1 cellular context compared by ENCODE assay signal in the genomic region with DNA sequence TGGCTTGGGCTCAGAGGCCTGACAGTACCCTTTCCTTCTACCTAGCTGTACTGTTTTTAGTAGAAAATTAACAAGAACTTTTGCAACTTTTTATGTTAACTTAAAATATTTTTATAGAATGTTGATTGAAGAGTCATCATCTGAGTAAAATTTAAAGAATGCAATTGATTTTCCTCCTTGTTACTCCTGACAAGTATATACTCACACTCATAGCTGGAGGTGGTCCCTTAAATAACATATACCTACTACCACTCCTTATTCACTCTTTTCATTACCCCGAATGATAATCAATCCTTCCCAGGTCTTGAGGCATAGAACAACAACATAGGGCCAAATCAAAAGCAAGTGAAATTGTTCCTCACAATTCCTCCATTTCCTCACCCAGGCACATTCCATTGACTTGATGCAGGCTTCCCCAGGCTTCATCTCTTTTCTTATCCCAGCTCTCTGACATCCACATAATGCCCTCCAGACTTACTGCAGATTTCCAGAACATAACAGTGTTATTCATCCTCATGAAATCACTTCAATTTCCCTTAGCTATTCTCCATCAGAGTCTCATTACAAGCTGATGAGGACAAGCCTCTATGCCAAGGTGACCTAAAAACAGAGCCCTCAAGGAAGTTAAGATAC.
TF ChIP-seq lines count a peak whose summit lies in the region.

No MANE protein-coding gene starts in this region.

TF ChIP-seq in GM23338, 12 proteins besides CTCF, POLR2A, EP300 and RAD21 (continued from another document):
- TF ChIP-seq, protein P1, sequence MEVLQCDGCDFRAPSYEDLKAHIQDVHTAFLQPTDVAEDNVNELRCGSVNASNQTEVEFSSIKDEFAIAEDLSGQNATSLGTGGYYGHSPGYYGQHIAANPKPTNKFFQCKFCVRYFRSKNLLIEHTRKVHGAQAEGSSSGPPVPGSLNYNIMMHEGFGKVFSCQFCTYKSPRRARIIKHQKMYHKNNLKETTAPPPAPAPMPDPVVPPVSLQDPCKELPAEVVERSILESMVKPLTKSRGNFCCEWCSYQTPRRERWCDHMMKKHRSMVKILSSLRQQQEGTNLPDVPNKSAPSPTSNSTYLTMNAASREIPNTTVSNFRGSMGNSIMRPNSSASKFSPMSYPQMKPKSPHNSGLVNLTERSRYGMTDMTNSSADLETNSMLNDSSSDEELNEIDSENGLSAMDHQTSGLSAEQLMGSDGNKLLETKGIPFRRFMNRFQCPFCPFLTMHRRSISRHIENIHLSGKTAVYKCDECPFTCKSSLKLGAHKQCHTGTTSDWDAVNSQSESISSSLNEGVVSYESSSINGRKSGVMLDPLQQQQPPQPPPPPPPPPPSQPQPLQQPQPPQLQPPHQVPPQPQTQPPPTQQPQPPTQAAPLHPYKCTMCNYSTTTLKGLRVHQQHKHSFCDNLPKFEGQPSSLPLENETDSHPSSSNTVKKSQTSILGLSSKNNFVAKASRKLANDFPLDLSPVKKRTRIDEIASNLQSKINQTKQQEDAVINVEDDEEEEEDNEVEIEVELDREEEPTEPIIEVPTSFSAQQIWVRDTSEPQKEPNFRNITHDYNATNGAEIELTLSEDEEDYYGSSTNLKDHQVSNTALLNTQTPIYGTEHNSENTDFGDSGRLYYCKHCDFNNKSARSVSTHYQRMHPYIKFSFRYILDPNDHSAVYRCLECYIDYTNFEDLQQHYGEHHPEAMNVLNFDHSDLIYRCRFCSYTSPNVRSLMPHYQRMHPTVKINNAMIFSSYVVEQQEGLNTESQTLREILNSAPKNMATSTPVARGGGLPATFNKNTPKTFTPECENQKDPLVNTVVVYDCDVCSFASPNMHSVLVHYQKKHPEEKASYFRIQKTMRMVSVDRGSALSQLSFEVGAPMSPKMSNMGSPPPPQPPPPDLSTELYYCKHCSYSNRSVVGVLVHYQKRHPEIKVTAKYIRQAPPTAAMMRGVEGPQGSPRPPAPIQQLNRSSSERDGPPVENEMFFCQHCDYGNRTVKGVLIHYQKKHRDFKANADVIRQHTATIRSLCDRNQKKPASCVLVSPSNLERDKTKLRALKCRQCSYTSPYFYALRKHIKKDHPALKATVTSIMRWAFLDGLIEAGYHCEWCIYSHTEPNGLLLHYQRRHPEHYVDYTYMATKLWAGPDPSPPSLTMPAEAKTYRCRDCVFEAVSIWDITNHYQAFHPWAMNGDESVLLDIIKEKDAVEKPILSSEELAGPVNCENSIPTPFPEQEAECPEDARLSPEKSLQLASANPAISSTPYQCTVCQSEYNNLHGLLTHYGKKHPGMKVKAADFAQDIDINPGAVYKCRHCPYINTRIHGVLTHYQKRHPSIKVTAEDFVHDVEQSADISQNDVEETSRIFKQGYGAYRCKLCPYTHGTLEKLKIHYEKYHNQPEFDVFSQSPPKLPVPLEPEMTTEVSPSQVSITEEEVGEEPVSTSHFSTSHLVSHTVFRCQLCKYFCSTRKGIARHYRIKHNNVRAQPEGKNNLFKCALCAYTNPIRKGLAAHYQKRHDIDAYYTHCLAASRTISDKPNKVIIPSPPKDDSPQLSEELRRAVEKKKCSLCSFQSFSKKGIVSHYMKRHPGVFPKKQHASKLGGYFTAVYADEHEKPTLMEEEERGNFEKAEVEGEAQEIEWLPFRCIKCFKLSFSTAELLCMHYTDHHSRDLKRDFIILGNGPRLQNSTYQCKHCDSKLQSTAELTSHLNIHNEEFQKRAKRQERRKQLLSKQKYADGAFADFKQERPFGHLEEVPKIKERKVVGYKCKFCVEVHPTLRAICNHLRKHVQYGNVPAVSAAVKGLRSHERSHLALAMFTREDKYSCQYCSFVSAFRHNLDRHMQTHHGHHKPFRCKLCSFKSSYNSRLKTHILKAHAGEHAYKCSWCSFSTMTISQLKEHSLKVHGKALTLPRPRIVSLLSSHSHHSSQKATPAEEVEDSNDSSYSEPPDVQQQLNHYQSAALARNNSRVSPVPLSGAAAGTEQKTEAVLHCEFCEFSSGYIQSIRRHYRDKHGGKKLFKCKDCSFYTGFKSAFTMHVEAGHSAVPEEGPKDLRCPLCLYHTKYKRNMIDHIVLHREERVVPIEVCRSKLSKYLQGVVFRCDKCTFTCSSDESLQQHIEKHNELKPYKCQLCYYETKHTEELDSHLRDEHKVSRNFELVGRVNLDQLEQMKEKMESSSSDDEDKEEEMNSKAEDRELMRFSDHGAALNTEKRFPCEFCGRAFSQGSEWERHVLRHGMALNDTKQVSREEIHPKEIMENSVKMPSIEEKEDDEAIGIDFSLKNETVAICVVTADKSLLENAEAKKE (CRISPR knock-in tag; IDR thresholded peaks at IDR 0.05): no peak
- TF ChIP-seq STAT1 (IDR thresholded peaks at IDR 0.05; ENCODE audit: unreplicated experiment): no peak
- TF ChIP-seq EZH2 (IDR thresholded peaks at IDR 0.05; ENCODE audit: low read depth, unreplicated experiment): no peak
- no peak for TF ChIP-seq CREB1 (CRISPR knock-in tag; IDR thresholded peaks at IDR 0.05; ENCODE audit: low read depth)
- TF ChIP-seq, protein P2, sequence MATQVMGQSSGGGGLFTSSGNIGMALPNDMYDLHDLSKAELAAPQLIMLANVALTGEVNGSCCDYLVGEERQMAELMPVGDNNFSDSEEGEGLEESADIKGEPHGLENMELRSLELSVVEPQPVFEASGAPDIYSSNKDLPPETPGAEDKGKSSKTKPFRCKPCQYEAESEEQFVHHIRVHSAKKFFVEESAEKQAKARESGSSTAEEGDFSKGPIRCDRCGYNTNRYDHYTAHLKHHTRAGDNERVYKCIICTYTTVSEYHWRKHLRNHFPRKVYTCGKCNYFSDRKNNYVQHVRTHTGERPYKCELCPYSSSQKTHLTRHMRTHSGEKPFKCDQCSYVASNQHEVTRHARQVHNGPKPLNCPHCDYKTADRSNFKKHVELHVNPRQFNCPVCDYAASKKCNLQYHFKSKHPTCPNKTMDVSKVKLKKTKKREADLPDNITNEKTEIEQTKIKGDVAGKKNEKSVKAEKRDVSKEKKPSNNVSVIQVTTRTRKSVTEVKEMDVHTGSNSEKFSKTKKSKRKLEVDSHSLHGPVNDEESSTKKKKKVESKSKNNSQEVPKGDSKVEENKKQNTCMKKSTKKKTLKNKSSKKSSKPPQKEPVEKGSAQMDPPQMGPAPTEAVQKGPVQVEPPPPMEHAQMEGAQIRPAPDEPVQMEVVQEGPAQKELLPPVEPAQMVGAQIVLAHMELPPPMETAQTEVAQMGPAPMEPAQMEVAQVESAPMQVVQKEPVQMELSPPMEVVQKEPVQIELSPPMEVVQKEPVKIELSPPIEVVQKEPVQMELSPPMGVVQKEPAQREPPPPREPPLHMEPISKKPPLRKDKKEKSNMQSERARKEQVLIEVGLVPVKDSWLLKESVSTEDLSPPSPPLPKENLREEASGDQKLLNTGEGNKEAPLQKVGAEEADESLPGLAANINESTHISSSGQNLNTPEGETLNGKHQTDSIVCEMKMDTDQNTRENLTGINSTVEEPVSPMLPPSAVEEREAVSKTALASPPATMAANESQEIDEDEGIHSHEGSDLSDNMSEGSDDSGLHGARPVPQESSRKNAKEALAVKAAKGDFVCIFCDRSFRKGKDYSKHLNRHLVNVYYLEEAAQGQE (IDR thresholded peaks at IDR 0.05; ENCODE audit: unreplicated experiment): no peak
- no peak for TF ChIP-seq ZNF331 (CRISPR knock-in tag; IDR thresholded peaks at IDR 0.05; ENCODE audit: low read depth)
- no peak for TF ChIP-seq ZNF114 (CRISPR knock-in tag; IDR thresholded peaks at IDR 0.05)
- TF ChIP-seq, protein P3, sequence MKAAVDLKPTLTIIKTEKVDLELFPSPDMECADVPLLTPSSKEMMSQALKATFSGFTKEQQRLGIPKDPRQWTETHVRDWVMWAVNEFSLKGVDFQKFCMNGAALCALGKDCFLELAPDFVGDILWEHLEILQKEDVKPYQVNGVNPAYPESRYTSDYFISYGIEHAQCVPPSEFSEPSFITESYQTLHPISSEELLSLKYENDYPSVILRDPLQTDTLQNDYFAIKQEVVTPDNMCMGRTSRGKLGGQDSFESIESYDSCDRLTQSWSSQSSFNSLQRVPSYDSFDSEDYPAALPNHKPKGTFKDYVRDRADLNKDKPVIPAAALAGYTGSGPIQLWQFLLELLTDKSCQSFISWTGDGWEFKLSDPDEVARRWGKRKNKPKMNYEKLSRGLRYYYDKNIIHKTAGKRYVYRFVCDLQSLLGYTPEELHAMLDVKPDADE (IDR thresholded peaks at IDR 0.05): no peak
- TF ChIP-seq JUNB (IDR thresholded peaks at IDR 0.05; ENCODE audit: unreplicated experiment): no peak
- no peak for TF ChIP-seq NANOG (IDR thresholded peaks at IDR 0.05; ENCODE audit: borderline replicate concordance)
- no peak for TF ChIP-seq EZH2phosphoT487 (IDR thresholded peaks at IDR 0.05; ENCODE audit: unreplicated experiment)
